Comparison of ENCODE assay signal across 32 cellular contexts in the genomic region with DNA sequence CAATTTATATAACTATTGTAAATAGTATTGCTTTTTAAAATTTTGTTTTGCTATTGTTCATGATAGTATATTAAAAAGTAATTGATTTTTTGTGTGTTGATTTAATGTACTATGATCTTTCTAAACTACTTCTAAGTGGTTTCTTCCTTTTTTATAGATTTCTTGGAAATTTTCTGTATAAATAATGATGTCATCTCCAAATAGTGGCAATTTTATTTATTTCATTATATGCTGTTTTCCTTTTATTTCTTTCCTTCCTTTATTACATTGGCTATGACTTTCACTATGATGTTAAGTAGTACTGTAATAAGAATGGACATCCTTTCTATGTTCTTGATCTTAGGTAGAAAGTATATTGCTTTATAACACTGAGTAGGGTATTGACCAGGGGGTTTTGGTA.
"Had no signal": no experiment of that assay in that cellular context is flagged by ENCODE, and none has a peak within 500 bp of the region (broad histone marks: within the 10 kb centered on the region; RNA-seq: fewer than 3 reads in every experiment).

No MANE protein-coding gene starts in this region.

- FAIRE-seq: endothelial cell of umbilical vein had no signal

- ATAC-seq: activated CD4-positive, alpha-beta T cell treated with anti-CD3 and anti-CD28 coated beads for 36 hours; activated T-cell treated with anti-CD3 and anti-CD28 coated beads, Interleukin-2, amount 50 U/mL, for 4 hours; activated T-helper 17 cell treated with anti-CD3 and anti-CD28 coated beads, Interleukin-2, amount 50 U/mL, for 72 hours; effector memory CD8-positive, alpha-beta T cell; T-helper 17 cell had no signal

- H3K4me3 ChIP-seq: ascending aorta, breast epithelium, cardiac muscle cell, coronary artery, dorsolateral prefrontal cortex, esophagus squamous epithelium had no signal

- H3K27me3 Mint-ChIP-seq: activated CD4-positive, alpha-beta memory T cell treated with anti-CD3 and anti-CD28 coated beads, Interleukin-2, amount 10 ng/mL, durations not matched to agents 7 days and 5 days; activated CD4-positive, alpha-beta T cell treated with anti-CD3 and anti-CD28 coated beads for 36 hours; activated CD4-positive, alpha-beta T cell treated with anti-CD3 and anti-CD28 coated beads, Interleukin-2, amount 10 ng/mL, durations not matched to agents 7 days and 5 days; activated naive CD4-positive, alpha-beta T cell treated with anti-CD3 and anti-CD28 coated beads, Interleukin-2, amount 50 U/mL, for 24 hours; activated naive CD8-positive, alpha-beta T cell treated with anti-CD3 and anti-CD28 coated beads, Interleukin-2, amount 10 ng/mL, durations not matched to agents 7 days and 5 days; activated T-helper 17 cell treated with anti-CD3 and anti-CD28 coated beads, Interleukin-2, amount 50 U/mL, for 72 hours; dendritic cell treated with granulocyte-macrophage colony-stimulating factor and Interleukin-4, amounts not matched to agents 40 ng/mL and 50 ng/mL, for 4 days; effector memory CD8-positive, alpha-beta T cell; T-helper 17 cell had no signal

- H3K27me3 ChIP-seq: ascending aorta, breast epithelium, cardiac muscle cell, dorsolateral prefrontal cortex, esophagus squamous epithelium had no signal

- H3K4me1 ChIP-seq: ascending aorta, breast epithelium had no signal

- H3K36me3 Mint-ChIP-seq: activated naive CD4-positive, alpha-beta T cell treated with anti-CD3 and anti-CD28 coated beads, Interleukin-2, amount 50 U/mL, for 24 hours; activated naive CD8-positive, alpha-beta T cell treated with anti-CD3 and anti-CD28 coated beads, Interleukin-2, amount 10 ng/mL, durations not matched to agents 7 days and 5 days; brain had no signal

- DNase-seq: activated CD4-positive, alpha-beta memory T cell treated with anti-CD3 and anti-CD28 coated beads, Interleukin-2, amount 10 ng/mL, durations not matched to agents 7 days and 5 days; activated CD4-positive, alpha-beta T cell treated with anti-CD3 and anti-CD28 coated beads for 36 hours; activated CD4-positive, alpha-beta T cell treated with anti-CD3 and anti-CD28 coated beads, Interleukin-2, amount 10 ng/mL, durations not matched to agents 7 days and 5 days; activated CD4-positive, alpha-beta T cell treated with anti-CD3 and anti-CD28 coated beads, Interleukin-2, amount 50 U/mL, for 4 hours; activated CD4-positive, CD25-positive, alpha-beta regulatory T cell; activated CD4-positive, CD25-positive, alpha-beta regulatory T cell treated with anti-CD3 and anti-CD28 coated beads, Interleukin-2, amount 50 U/mL, for 72 hours; activated effector memory CD4-positive, alpha-beta T cell treated with Interleukin-2 at 50 U/mL for 16 hours; activated gamma-delta T cell treated with Interleukin-2 at 50 U/mL for 16 hours; activated naive CD4-positive, alpha-beta T cell treated with Interleukin-2 at 50 U/mL for 16 hours; activated naive CD8-positive, alpha-beta T cell treated with anti-CD3 and anti-CD28 coated beads, Interleukin-2, amount 10 ng/mL, durations not matched to agents 7 days and 5 days; activated T-cell treated with anti-CD3 and anti-CD28 coated beads, Interleukin-2, amount 50 U/mL, for 4 hours; central memory CD4-positive, alpha-beta T cell; cerebellar nuclear complex; dorsolateral prefrontal cortex; effector memory CD8-positive, alpha-beta T cell; esophagus squamous epithelium; foreskin melanocyte; head of caudate nucleus; T-helper 1 cell; T-helper 17 cell; T1000 had no signal

- H3K4me1 Mint-ChIP-seq: activated CD4-positive, alpha-beta memory T cell treated with anti-CD3 and anti-CD28 coated beads, Interleukin-2, amount 10 ng/mL, durations not matched to agents 7 days and 5 days; activated CD4-positive, alpha-beta T cell treated with anti-CD3 and anti-CD28 coated beads for 36 hours; activated CD4-positive, alpha-beta T cell treated with anti-CD3 and anti-CD28 coated beads, Interleukin-2, amount 10 ng/mL, durations not matched to agents 7 days and 5 days; activated naive CD4-positive, alpha-beta T cell treated with anti-CD3 and anti-CD28 coated beads, Interleukin-2, amount 50 U/mL, for 24 hours; activated naive CD8-positive, alpha-beta T cell treated with anti-CD3 and anti-CD28 coated beads, Interleukin-2, amount 10 ng/mL, durations not matched to agents 7 days and 5 days; activated T-helper 17 cell treated with anti-CD3 and anti-CD28 coated beads, Interleukin-2, amount 50 U/mL, for 72 hours; brain; T-helper 17 cell had no signal

- H3K27ac Mint-ChIP-seq: activated CD4-positive, alpha-beta memory T cell treated with anti-CD3 and anti-CD28 coated beads, Interleukin-2, amount 10 ng/mL, durations not matched to agents 7 days and 5 days; activated CD4-positive, alpha-beta T cell treated with anti-CD3 and anti-CD28 coated beads for 36 hours; activated CD4-positive, alpha-beta T cell treated with anti-CD3 and anti-CD28 coated beads, Interleukin-2, amount 10 ng/mL, durations not matched to agents 7 days and 5 days; activated naive CD4-positive, alpha-beta T cell treated with anti-CD3 and anti-CD28 coated beads, Interleukin-2, amount 50 U/mL, for 24 hours; activated naive CD8-positive, alpha-beta T cell treated with anti-CD3 and anti-CD28 coated beads, Interleukin-2, amount 10 ng/mL, durations not matched to agents 7 days and 5 days; activated T-helper 17 cell treated with anti-CD3 and anti-CD28 coated beads, Interleukin-2, amount 50 U/mL, for 72 hours; brain; dendritic cell treated with granulocyte-macrophage colony-stimulating factor and Interleukin-4, amounts not matched to agents 40 ng/mL and 50 ng/mL, for 4 days; effector memory CD8-positive, alpha-beta T cell; T-helper 17 cell; T-helper 2 cell treated with Interferon-gamma antibody and Interleukin-4, amounts not matched to agents 5 μg/mL and 100 μg/mL, for 36 hours had no signal

- H3K4me3 Mint-ChIP-seq: activated CD4-positive, alpha-beta memory T cell treated with anti-CD3 and anti-CD28 coated beads, Interleukin-2, amount 10 ng/mL, durations not matched to agents 7 days and 5 days; activated CD4-positive, alpha-beta T cell treated with anti-CD3 and anti-CD28 coated beads for 36 hours; activated CD4-positive, alpha-beta T cell treated with anti-CD3 and anti-CD28 coated beads, Interleukin-2, amount 10 ng/mL, durations not matched to agents 7 days and 5 days; activated naive CD4-positive, alpha-beta T cell treated with anti-CD3 and anti-CD28 coated beads, Interleukin-2, amount 50 U/mL, for 24 hours; activated naive CD8-positive, alpha-beta T cell treated with anti-CD3 and anti-CD28 coated beads, Interleukin-2, amount 10 ng/mL, durations not matched to agents 7 days and 5 days; activated T-cell treated with anti-CD3 and anti-CD28 coated beads, Interleukin-2, amount 50 U/mL, for 4 hours; activated T-helper 17 cell treated with anti-CD3 and anti-CD28 coated beads, Interleukin-2, amount 50 U/mL, for 72 hours; brain; dendritic cell treated with granulocyte-macrophage colony-stimulating factor and Interleukin-4, amounts not matched to agents 40 ng/mL and 50 ng/mL, for 4 days; effector memory CD8-positive, alpha-beta T cell; T-helper 17 cell; T-helper 2 cell treated with Interferon-gamma antibody and Interleukin-4, amounts not matched to agents 5 μg/mL and 100 μg/mL, for 36 hours had no signal

- H3K36me3 ChIP-seq: ascending aorta, breast epithelium, cardiac muscle cell, esophagus squamous epithelium had no signal

- H3K27ac ChIP-seq: ascending aorta, breast epithelium, cardiac muscle cell, coronary artery, dorsolateral prefrontal cortex, epithelial cell of prostate, esophagus squamous epithelium had no signal

- H3K9me3 Mint-ChIP-seq: dendritic cell treated with granulocyte-macrophage colony-stimulating factor and Interleukin-4, amounts not matched to agents 40 ng/mL and 50 ng/mL, for 4 days; effector memory CD8-positive, alpha-beta T cell had no signal

- H3K9me3 ChIP-seq: ascending aorta had no signal
